In the genomic region with DNA sequence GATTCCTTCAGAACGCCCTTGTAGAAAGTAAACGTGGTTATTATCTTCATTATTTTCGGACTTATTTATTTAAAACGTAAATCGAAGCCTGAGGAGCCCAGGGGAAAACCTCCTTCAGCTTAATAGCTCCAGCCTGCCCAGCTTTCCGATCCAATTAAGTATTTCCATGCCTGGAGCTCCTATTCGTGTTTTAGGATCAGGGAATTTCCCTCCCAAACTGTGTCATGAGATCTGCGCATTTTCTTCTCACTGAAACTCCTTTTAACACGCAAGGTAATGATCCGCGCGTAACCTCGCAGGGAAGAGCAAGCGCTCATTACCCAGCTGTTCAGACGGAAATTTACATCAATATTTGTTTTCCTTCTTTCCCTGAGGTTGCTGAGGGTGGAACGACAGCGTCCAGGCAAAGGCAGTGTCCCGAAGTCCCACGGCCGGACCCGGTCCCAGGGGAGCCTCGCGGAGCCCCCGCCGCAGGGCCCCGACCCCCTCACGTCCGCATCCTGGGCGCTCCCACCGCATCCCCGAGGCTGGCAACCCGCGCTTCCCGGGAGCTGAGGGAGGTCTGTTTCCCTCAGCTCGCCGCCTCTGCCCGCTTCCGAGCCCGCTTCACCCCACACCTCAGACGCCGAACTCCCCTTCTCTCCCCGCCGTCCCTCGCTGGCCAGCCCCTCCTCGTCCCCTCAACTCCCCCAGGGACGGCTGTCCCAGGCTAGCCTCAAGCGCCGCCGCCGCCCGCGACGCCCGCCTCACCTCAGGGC, we compare ENCODE assay signal across 8 cellular contexts. TPM values are rescaled to one million over a fixed set of nuclear protein-coding genes. Genes with fewer than 3 reads are reported as not detected.
DNase-seq lines count a peak whose midpoint lies in the region; ATAC-seq, FAIRE-seq and TF ChIP-seq lines count a peak whose summit lies in the region.

No MANE protein-coding gene starts in this region.

- peaks cover 8% of the 10 kb centered on the region for H3K27me3 Mint-ChIP-seq in activated CD8-positive, alpha-beta memory T cell treated with anti-CD3 and anti-CD28 coated beads, Interleukin-2, amount 10 ng/mL, durations not matched to agents 7 days and 5 days

- H3K4me1 Mint-ChIP-seq in activated CD8-positive, alpha-beta memory T cell treated with anti-CD3 and anti-CD28 coated beads, Interleukin-2, amount 10 ng/mL, durations not matched to agents 7 days and 5 days = peaks cover 28% of the 10 kb centered on the region

- H3K9me3 Mint-ChIP-seq in activated CD8-positive, alpha-beta memory T cell treated with anti-CD3 and anti-CD28 coated beads, Interleukin-2, amount 10 ng/mL, durations not matched to agents 7 days and 5 days (ENCODE audit: low read depth) = no peaks in the 10 kb centered on the region

- DNase-seq in activated CD8-positive, alpha-beta memory T cell treated with anti-CD3 and anti-CD28 coated beads, Interleukin-2, amount 10 ng/mL, durations not matched to agents 7 days and 5 days = no peak
- no peak for DNase-seq in activated CD8-positive, alpha-beta memory T cell treated with anti-CD3 and anti-CD28 coated beads, Interleukin-2, amount 50 U/mL, for 4 hours
- DNase-seq in SK-N-SH (no peak), endothelial cell of umbilical vein (ENCODE audit: low read depth, low spot score) (peak; percentile 56), vagina (ENCODE audit: extremely low spot score in 2 of 2) (no peak), NCI-H2196 (lab: John Stamatoyannopoulos, UW; ENCODE audit: unreplicated experiment) (no peak)

- H2AFZ ChIP-seq in SK-N-SH (ENCODE audit: low read depth) (peak overlapping the region; percentile 93), endothelial cell of umbilical vein (ENCODE audit: low read depth, low read length) (peak overlapping the region; percentile 79)

- POLR2A ChIA-PET in SK-N-SH (lab: Yijun Ruan, JAX) = interaction anchor here (0.9 to 1.4 kb wide), 2 partner anchors 12 to 88 kb away, joined by 4 read pairs; a partner anchor contains a TSS
- POLR2A ChIA-PET in endothelial cell of umbilical vein (lab: Charles Lee) = interaction anchor here (1.3 kb wide), 1 partner anchor 125 kb away, joined by 3 read pairs; no protein-coding TSS in a partner anchor

- H3K9ac ChIP-seq in SK-N-SH (peak overlapping the region; percentile 51), endothelial cell of umbilical vein (replicated peaks; ENCODE audit: extremely low read depth, insufficient read depth, low read length) (peak overlapping the region; percentile 63)

- no peak for TF ChIP-seq RAD21 in SK-N-SH (IDR thresholded peaks at IDR 0.05; ENCODE audit: low read length)

- no peaks in the 10 kb centered on the region for H3K9me2 ChIP-seq in SK-N-SH

- ATAC-seq in activated CD8-positive, alpha-beta memory T cell treated with anti-CD3 and anti-CD28 coated beads, Interleukin-2, amount 10 ng/mL, durations not matched to agents 7 days and 5 days = no peak
- peak; percentile 5 for ATAC-seq in HG02870 (IDR thresholded peaks at IDR 0.05; ENCODE audit: unreplicated experiment)

- H3K4me2 ChIP-seq in SK-N-SH (peak overlapping the region; percentile 87), endothelial cell of umbilical vein (ENCODE audit: insufficient read depth, low read length) (peak overlapping the region; percentile 94)

- TF ChIP-seq CTCF in SK-N-SH (IDR thresholded peaks at IDR 0.05) = no peak
- no peak for TF ChIP-seq CTCF in endothelial cell of umbilical vein (IDR thresholded peaks at IDR 0.05; ENCODE audit: extremely low read depth in 1 of 2, insufficient read depth in 1 of 2, low read depth in 1 of 2, low read length in 2 of 2)
- TF ChIP-seq CTCF in vagina (IDR thresholded peaks at IDR 0.05) = no peak

- H4K20me1 ChIP-seq in SK-N-SH (ENCODE audit: insufficient read depth) (no peaks in the 10 kb centered on the region), endothelial cell of umbilical vein (replicated peaks; ENCODE audit: control insufficient read depth, extremely low read depth, insufficient read depth, low read length) (no peaks in the 10 kb centered on the region)

- 1% methylated on average over 46 of the region's 54 CpGs for WGBS in SK-N-SH (ENCODE audit: low lambda C conversion rate)

- dilution Hi-C loops in endothelial cell of umbilical vein (cut with MboI; ENCODE audit: extremely low pct_ligation_motif_present, low sequenced_read_pairs) = no loop called here

- peak; percentile 15 for FAIRE-seq in endothelial cell of umbilical vein (lab: Jason Lieb, UNC)

- H3K9me3 ChIP-seq in SK-N-SH (no peaks in the 10 kb centered on the region), endothelial cell of umbilical vein (replicated peaks; ENCODE audit: control insufficient read depth, insufficient read depth, low read length) (no peaks in the 10 kb centered on the region), muscle layer of duodenum (ENCODE audit: control insufficient read depth in 1 of 2, low read length in 2 of 2) (no peaks in the 10 kb centered on the region), vagina (no peaks in the 10 kb centered on the region)

- H3K79me2 ChIP-seq in SK-N-SH (ENCODE audit: insufficient read depth) = no peaks in the 10 kb centered on the region
- H3K79me2 ChIP-seq in endothelial cell of umbilical vein (ENCODE audit: control insufficient read depth, insufficient read depth, low read length) = no peaks in the 10 kb centered on the region

- peak overlapping the region; percentile 80 to 87 for H3K4me3 ChIP-seq in SK-N-SH (ENCODE audit: low read depth in 2 of 2, low read length in 1 of 2)
- peak overlapping the region; percentile 70 to 89 (median 70) for H3K4me3 ChIP-seq in endothelial cell of umbilical vein (replicated peaks in 1 of 3; ENCODE audit: insufficient read depth in 1 of 3, low read depth in 1 of 3, low read length in 3 of 3)
- peak overlapping the region; percentile 81 to 91 for H3K4me3 ChIP-seq in muscle layer of duodenum (ENCODE audit: low read depth in 1 of 2, low read length in 2 of 2)
- H3K4me3 ChIP-seq in vagina = peak overlapping the region; percentile 75 to 92

- no TSS peak for BruUV-seq in endothelial cell of umbilical vein (replicated peaks; lab: Mats Ljungman, UMichigan)

- H3K9me1 ChIP-seq in endothelial cell of umbilical vein (replicated peaks; ENCODE audit: control insufficient read depth, extremely low read depth, insufficient read depth, low read length) = no peaks in the 10 kb centered on the region

- H3K36me3 ChIP-seq in SK-N-SH (replicated peaks in 1 of 2; ENCODE audit: control insufficient read depth in 1 of 2, insufficient read depth in 2 of 2, low read length in 1 of 2) (no peaks in the 10 kb centered on the region), endothelial cell of umbilical vein (ENCODE audit: control insufficient read depth in 2 of 2, extremely low read depth in 1 of 2, insufficient read depth in 2 of 2, low read length in 2 of 2) (no peaks in the 10 kb centered on the region), muscle layer of duodenum (ENCODE audit: control insufficient read depth in 1 of 2, insufficient read depth in 2 of 2, low read length in 2 of 2) (no peaks in the 10 kb centered on the region), vagina (no peaks in the 10 kb centered on the region)

- TF ChIP-seq POLR2A in endothelial cell of umbilical vein (IDR thresholded peaks at IDR 0.05; ENCODE audit: low read depth, low read length) (no peak), vagina (IDR thresholded peaks at IDR 0.05) (no peak)

- intact Hi-C loops in endothelial cell of umbilical vein (cut with micrococcal nuclease) = loop anchor here (1.0 to 5.0 kb wide), 6 partner anchors 58 to 842 kb away; no protein-coding TSS in a partner anchor
- intact Hi-C loops in vagina (cut with DNase I) = no loop called here

- H3K27ac ChIP-seq in SK-N-SH (ENCODE audit: low read depth in 2 of 2, low read length in 1 of 2) = peak overlapping the region in 1 of 2 experiments; percentile 37; a peak in 1 of 4 replicates
- H3K27ac ChIP-seq in endothelial cell of umbilical vein (ENCODE audit: insufficient read depth, low read depth, low read length) = peak overlapping the region; percentile 19
- peak overlapping the region; percentile 69 for H3K27ac ChIP-seq in muscle layer of duodenum (ENCODE audit: low read length)
- peak overlapping the region; percentile 97 for H3K27ac ChIP-seq in vagina

- H3K27ac Mint-ChIP-seq in activated CD8-positive, alpha-beta memory T cell treated with anti-CD3 and anti-CD28 coated beads, Interleukin-2, amount 10 ng/mL, durations not matched to agents 7 days and 5 days = peak overlapping the region; percentile 92

- CTCF ChIA-PET in activated CD8-positive, alpha-beta memory T cell treated with anti-CD3 and anti-CD28 coated beads, Interleukin-2, amount 10 ng/mL, durations not matched to agents 7 days and 5 days (lab: Charles Lee) = interaction anchor here (0.8 to 2.0 kb wide), 9 partner anchors 9 to 94 kb away, joined by 3 to 9 read pairs (median 3); no protein-coding TSS in a partner anchor
- CTCF ChIA-PET in SK-N-SH (lab: Yijun Ruan, JAX) (interaction anchor here (0.6 to 3.2 kb wide), 9 partner anchors 8 to 550 kb away, joined by 3 to 16 read pairs (median 3); no protein-coding TSS in a partner anchor), endothelial cell of umbilical vein (lab: Charles Lee) (interaction anchor here (0.8 to 2.7 kb wide), 15 partner anchors 9 to 554 kb away, joined by 3 to 41 read pairs (median 4); a partner anchor contains a TSS)

- H3K4me1 ChIP-seq in SK-N-SH (ENCODE audit: control insufficient read depth in 1 of 2, insufficient read depth in 2 of 2, low read depth in 1 of 2, low read length in 1 of 2) = peaks cover 0 to 11% of the 10 kb centered on the region in 2 experiments; a peak in 2 of 4 replicates
- H3K4me1 ChIP-seq in endothelial cell of umbilical vein (ENCODE audit: control insufficient read depth, extremely low read depth, insufficient read depth, low read length) = peaks cover 8% of the 10 kb centered on the region
- H3K4me1 ChIP-seq in muscle layer of duodenum (ENCODE audit: control insufficient read depth in 1 of 2, insufficient read depth in 2 of 2, low read length in 2 of 2) = peaks cover 0 to 7% of the 10 kb centered on the region in 2 donors
- no peaks in the 10 kb centered on the region for H3K4me1 ChIP-seq in vagina

- TF ChIP-seq EP300 in SK-N-SH (IDR thresholded peaks at IDR 0.05; ENCODE audit: borderline replicate concordance in 1 of 2, low read depth in 1 of 2, low read length in 1 of 2) = no peak

- H3K36me3 Mint-ChIP-seq in activated CD8-positive, alpha-beta memory T cell treated with anti-CD3 and anti-CD28 coated beads, Interleukin-2, amount 10 ng/mL, durations not matched to agents 7 days and 5 days = peaks cover 8% of the 10 kb centered on the region

- H3K27me3 ChIP-seq in SK-N-SH (ENCODE audit: insufficient read depth) = no peaks in the 10 kb centered on the region
- no peaks in the 10 kb centered on the region for H3K27me3 ChIP-seq in endothelial cell of umbilical vein (ENCODE audit: control insufficient read depth in 2 of 2, insufficient read depth in 2 of 2, low read length in 2 of 2)
- H3K27me3 ChIP-seq in muscle layer of duodenum (ENCODE audit: low read depth, low read length) = no peaks in the 10 kb centered on the region
- no peaks in the 10 kb centered on the region for H3K27me3 ChIP-seq in vagina

- H3F3A ChIP-seq in SK-N-SH (replicated peaks; ENCODE audit: insufficient read depth) = peaks cover 8% of the 10 kb centered on the region

- peak overlapping the region; percentile 93 for H3K4me3 Mint-ChIP-seq in activated CD8-positive, alpha-beta memory T cell treated with anti-CD3 and anti-CD28 coated beads, Interleukin-2, amount 10 ng/mL, durations not matched to agents 7 days and 5 days

RNA-seq across cellular contexts. Expression of a gene that starts 0.5 kb away (rescaled TPM):
- 10 to 100 TPM; 12.8 to 17.5 TPM for total RNA-seq in activated CD8-positive, alpha-beta memory T cell treated with anti-CD3 and anti-CD28 coated beads, Interleukin-2, amount 10 ng/mL, durations not matched to agents 7 days and 5 days
- polyA plus RNA-seq in SK-N-SH (2012; rRNA removed) (2.0 and 3.6 TPM in 2 replicates), endothelial cell of umbilical vein (6.9 and 9.3 TPM in 2 replicates)
- 2.1 and 2.3 TPM in 2 replicates for polyA plus RNA-seq in SK-N-SH (2012; cell fraction: cytosol; rRNA removed)
- 4.1 and 10.5 TPM in 2 replicates for polyA plus RNA-seq in SK-N-SH (2012; cell fraction: nucleus; rRNA removed)
- total RNA-seq in endothelial cell of umbilical vein (23.2 and 25.4 TPM in 2 replicates), vagina (50.6 TPM)
- 4.5 and 5.9 TPM in 2 replicates for polyA plus RNA-seq in endothelial cell of umbilical vein (2011; cell fraction: cytosol; rRNA removed)
- polyA plus RNA-seq in endothelial cell of umbilical vein (2011; cell fraction: nucleus; rRNA removed) = 51.0 and 58.7 TPM in 2 replicates
- polyA plus RNA-seq in endothelial cell of umbilical vein (2012) = 11.7 and 13.2 TPM in 2 replicates
- polyA minus RNA-seq in endothelial cell of umbilical vein = 27.3 and 27.6 TPM in 2 replicates
- polyA minus RNA-seq in endothelial cell of umbilical vein (2011; cell fraction: cytosol; rRNA and poly(A)+ RNA removed) = 1.0 TPM
- 73.2 and 122 TPM in 2 replicates for polyA minus RNA-seq in endothelial cell of umbilical vein (2011; cell fraction: nucleus; rRNA and poly(A)+ RNA removed)
